Comparison of ENCODE assay signal across 8 cellular contexts in genomic region chr3:150737874-150738679, GRCh38. TPM values are rescaled to one million over a fixed set of nuclear protein-coding genes. Genes with fewer than 3 reads are reported as not detected.
A peak's percentile ranks its signal among the peaks of the same experiment; 100 is the strongest.
DNase-seq lines count a peak whose midpoint lies in the region; ATAC-seq and TF ChIP-seq lines count a peak whose summit lies in the region.

No MANE protein-coding gene starts in this region.

- no peak overlapping the region for H3K4me2 ChIP-seq in hepatocyte

- H3K36me3 ChIP-seq in hepatocyte (replicated peaks; ENCODE audit: insufficient read depth, low read depth), result no peaks in the 10 kb centered on the region

- H3K36me3 Mint-ChIP-seq in T-helper 2 cell treated with Interferon-gamma antibody and Interleukin-4, amounts not matched to agents 5 μg/mL and 100 μg/mL, for 36 hours (ENCODE audit: low read depth), result peaks cover 33% of the 10 kb centered on the region

- H3K9me2 ChIP-seq in hepatocyte (replicated peaks; ENCODE audit: insufficient read depth), result no peaks in the 10 kb centered on the region

- no peaks in the 10 kb centered on the region for H3K9me3 Mint-ChIP-seq in T-helper 2 cell treated with Interferon-gamma antibody and Interleukin-4, amounts not matched to agents 5 μg/mL and 100 μg/mL, for 36 hours

- H3K4me3 Mint-ChIP-seq in T-helper 2 cell treated with Interferon-gamma antibody and Interleukin-4, amounts not matched to agents 5 μg/mL and 100 μg/mL, for 36 hours, result peak overlapping the region; percentile 17

- TF ChIP-seq CTCF in hepatocyte (IDR thresholded peaks at IDR 0.05; ENCODE audit: poor library complexity), result no peak

- no peaks in the 10 kb centered on the region for H3K27me3 ChIP-seq in hepatocyte

- H4K20me1 ChIP-seq in hepatocyte (ENCODE audit: insufficient read depth, poor library complexity, severe bottlenecking), result no peaks in the 10 kb centered on the region

- TF ChIP-seq POLR2A in GM18505 (IDR thresholded peaks at IDR 0.05; ENCODE audit: borderline replicate concordance, extremely low read depth, insufficient read depth, insufficient read length), result no peak

- peak overlapping the region; percentile 51 for H3K27ac Mint-ChIP-seq in T-helper 2 cell treated with Interferon-gamma antibody and Interleukin-4, amounts not matched to agents 5 μg/mL and 100 μg/mL, for 36 hours

- no peak overlapping the region for H3K4me3 ChIP-seq in hepatocyte

- H2AFZ ChIP-seq in hepatocyte, result no peak overlapping the region

- peak; percentile 46 for ATAC-seq in GM18505 (IDR thresholded peaks at IDR 0.05; ENCODE audit: unreplicated experiment)
- peak; percentile 29 for ATAC-seq in HG02852 (IDR thresholded peaks at IDR 0.05; ENCODE audit: unreplicated experiment)
- ATAC-seq in GM19328 (IDR thresholded peaks at IDR 0.05; ENCODE audit: unreplicated experiment), result no peak

- H3K4me1 Mint-ChIP-seq in T-helper 2 cell treated with Interferon-gamma antibody and Interleukin-4, amounts not matched to agents 5 μg/mL and 100 μg/mL, for 36 hours (ENCODE audit: low read depth), result peaks cover 69% of the 10 kb centered on the region

- WGBS in hepatocyte (ENCODE audit: low lambda C conversion rate, missing lambda C conversion rate), result 62% methylated on average over 2 of the region's 2 CpGs

- H3K27ac ChIP-seq in hepatocyte, result peak overlapping the region; percentile 88

- peaks cover 32% of the 10 kb centered on the region for H3K79me2 ChIP-seq in hepatocyte

- no peaks in the 10 kb centered on the region for H3K9me3 ChIP-seq in hepatocyte (ENCODE audit: low read depth)

- H3K4me1 ChIP-seq in hepatocyte (ENCODE audit: insufficient read depth), result peaks cover 33% of the 10 kb centered on the region

- no peaks in the 10 kb centered on the region for H3K27me3 Mint-ChIP-seq in T-helper 2 cell treated with Interferon-gamma antibody and Interleukin-4, amounts not matched to agents 5 μg/mL and 100 μg/mL, for 36 hours (ENCODE audit: low read depth)

- peak; percentile 75 for DNase-seq in T-helper 2 cell treated with Interferon-gamma antibody and Interleukin-4, amounts not matched to agents 5 μg/mL and 100 μg/mL, for 36 hours (ENCODE audit: low spot score)
- peak; percentile 66 for DNase-seq in hepatocyte (ENCODE audit: low spot score)
- no peak for DNase-seq in activated gamma-delta T cell (lab: John Stamatoyannopoulos, UW)
- DNase-seq in NCI-H2227 treated with DMSO at 0.1 percent for 48 hours (lab: John Stamatoyannopoulos, UW), result no peak
- no peak for DNase-seq in DMS153 (lab: John Stamatoyannopoulos, UW)

RNA-seq across cellular contexts. Expression of gene SIAH2, which starts 24.9 kb away (rescaled TPM):
- total RNA-seq in hepatocyte, result 43.6 and 46.4 TPM in 2 replicates
- polyA plus RNA-seq in hepatocyte, result 54.3 and 57.9 TPM in 2 replicates

RNA-seq across cellular contexts. Expression of gene ERICH6, which starts 34.4 kb away (rescaled TPM):
- total RNA-seq in hepatocyte, result not detected in 2 replicates
- 0.61 TPM in 1 of 2 replicates, not detected in the other for polyA plus RNA-seq in hepatocyte

Comparison
In these comparisons a context has a peak if more than half of its experiments do, and no peak if none do; other contexts are left out.
1. DNase-seq: peak in T-helper 2 cell treated with Interferon-gamma antibody and Interleukin-4, amounts not matched to agents 5 μg/mL and 100 μg/mL, for 36 hours (single experiment) and hepatocyte (single experiment); none in activated gamma-delta T cell (single experiment), NCI-H2227 treated with DMSO at 0.1 percent for 48 hours (single experiment) and DMS153 (single experiment).